ENCODE assay signal across 23 cellular contexts in the genomic region with DNA sequence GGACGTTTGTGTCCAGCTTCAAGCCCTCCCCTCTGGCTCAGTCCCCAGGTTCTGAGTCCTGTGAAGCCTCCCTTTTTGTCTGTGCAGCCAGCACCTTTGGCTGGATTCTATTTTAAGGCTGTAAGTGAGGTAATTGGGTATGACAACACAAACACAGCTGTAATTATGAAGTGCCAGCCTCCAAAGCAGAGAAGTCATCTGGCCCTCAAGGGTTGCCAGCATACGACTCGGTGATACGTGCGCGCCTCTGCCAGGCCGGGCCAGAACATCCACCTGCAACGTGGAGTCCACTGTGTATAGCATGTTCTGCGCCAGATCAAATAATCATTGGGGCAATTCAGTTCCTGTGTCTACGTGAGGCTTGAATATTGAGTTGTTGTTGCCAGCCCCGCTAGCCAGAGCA. TPM values are rescaled to one million over a fixed set of nuclear protein-coding genes. Genes with fewer than 3 reads are reported as not detected.
DNase-seq lines count a peak whose midpoint lies in the region; ATAC-seq and TF ChIP-seq lines count a peak whose summit lies in the region.
"Had no signal": no experiment of that assay in that cellular context is flagged by ENCODE, and none has a peak within 500 bp of the region (broad histone marks: within the 10 kb centered on the region; RNA-seq: fewer than 3 reads in every experiment).

No MANE protein-coding gene starts in this region.

- ATAC-seq in Right ventricle myocardium superior (ENCODE audit: poor library complexity): peak; percentile 87
- ATAC-seq in thoracic aorta (ENCODE audit: insufficient number of reproducible peaks, low FRiP score, low read depth): peak; percentile 76
- no peak for ATAC-seq in GM19351 (IDR thresholded peaks at IDR 0.05; ENCODE audit: unreplicated experiment)
- ATAC-seq: activated CD8-positive, alpha-beta memory T cell treated with anti-CD3 and anti-CD28 coated beads, Interleukin-2, amount 10 ng/mL, durations not matched to agents 7 days and 5 days; PC-3 had no signal

- peaks cover 35 to 54% of the 10 kb centered on the region in 2 donors for H3K4me1 ChIP-seq in thoracic aorta (ENCODE audit: control insufficient read depth in 1 of 2, low read depth in 2 of 2)

- DNase-seq in NCI-H146 (lab: John Stamatoyannopoulos, UW): peak; percentile 86
- DNase-seq in NCI-H446 treated with DMSO at 0.1 percent for 48 hours (lab: John Stamatoyannopoulos, UW): peak; percentile 67
- DNase-seq in Right ventricle myocardium superior: peak; percentile 59
- no peak for DNase-seq in thoracic aorta (ENCODE audit: low spot score)
- DNase-seq in HuH-7 (ENCODE audit: low spot score): no peak
- no peak for DNase-seq in activated naive CD4-positive, alpha-beta T cell (lab: John Stamatoyannopoulos, UW)
- DNase-seq: activated CD8-positive, alpha-beta memory T cell treated with anti-CD3 and anti-CD28 coated beads, Interleukin-2, amount 10 ng/mL, durations not matched to agents 7 days and 5 days; activated effector memory CD4-positive, alpha-beta T cell treated with Interleukin-2 at 50 U/mL for 16 hours; AML-193; amniotic stem cell; Caco-2; cerebellar nuclear complex; foreskin fibroblast; IMR-90; NCI-H226; ovary; PC-3; small intestine; T1000 had no signal

- no peaks in the 10 kb centered on the region for H3K27me3 ChIP-seq in thoracic aorta (replicated peaks; ENCODE audit: insufficient read depth)
- H3K27me3 ChIP-seq: ovary, suprapubic skin had no signal

- no peaks in the 10 kb centered on the region for H3K36me3 ChIP-seq in thoracic aorta
- H3K36me3 ChIP-seq: ovary, suprapubic skin had no signal

- peak overlapping the region; percentile 12 for H3K4me3 ChIP-seq in thoracic aorta
- H3K4me3 ChIP-seq: ovary, SK-N-MC, suprapubic skin had no signal

- intact Hi-C loops in Right ventricle myocardium superior (cut with DNase I): no loop called here

- no peak for TF ChIP-seq CTCF in thoracic aorta (IDR thresholded peaks at IDR 0.05)

- peak overlapping the region; percentile 94 to 95 for H3K27ac ChIP-seq in thoracic aorta
- H3K27ac ChIP-seq: ovary, SK-N-MC, suprapubic skin had no signal

- no peaks in the 10 kb centered on the region for H3K9me3 ChIP-seq in thoracic aorta
- H3K9me3 ChIP-seq: Caco-2, ovary, suprapubic skin had no signal

RNA-seq across cellular contexts. Expression of a gene that starts 6.7 kb away (rescaled TPM):
- total RNA-seq in Right ventricle myocardium superior (5.9 TPM), thoracic aorta (100 to 1,000 TPM in 1 of 2 donors, 10 to 100 TPM in 1; 79.1 to 133 TPM)
- total RNA-seq: activated CD8-positive, alpha-beta memory T cell treated with anti-CD3 and anti-CD28 coated beads, Interleukin-2, amount 10 ng/mL, durations not matched to agents 7 days and 5 days; Caco-2; lung microvascular endothelial cell; PC-3 had no signal

RNA-seq across cellular contexts. Expression of a gene that starts 27.4 kb away (rescaled TPM):
- total RNA-seq in Right ventricle myocardium superior (not detected), thoracic aorta (1 to 10 TPM; 2.0 to 2.1 TPM)
- total RNA-seq: activated CD8-positive, alpha-beta memory T cell treated with anti-CD3 and anti-CD28 coated beads, Interleukin-2, amount 10 ng/mL, durations not matched to agents 7 days and 5 days; Caco-2; IMR-90; lung microvascular endothelial cell; PC-3 had no signal

Comparison
In these comparisons a context has a peak if more than half of its experiments do, and no peak if none do; other contexts are left out.
1. DNase-seq: peak in NCI-H146 (single experiment), NCI-H446 treated with DMSO at 0.1 percent for 48 hours (single experiment) and Right ventricle myocardium superior (single experiment); none in thoracic aorta (single experiment), HuH-7 (single experiment) and activated naive CD4-positive, alpha-beta T cell (0 of 4).
2. RNA of a gene that starts 6.7 kb away (total RNA-seq): 79.1 to 133 TPM in thoracic aorta; 5.9 TPM in Right ventricle myocardium superior (single experiment); every median in the first group is over 10 times any median in the second.